Comparison of ENCODE assay signal across 8 cellular contexts in genomic region chr15:63466378-63467192, GRCh38. TPM values are rescaled to one million over a fixed set of nuclear protein-coding genes. Genes with fewer than 3 reads are reported as not detected.
A peak's percentile ranks its signal among the peaks of the same experiment; 100 is the strongest.
DNase-seq lines count a peak whose midpoint lies in the region; ATAC-seq, FAIRE-seq and TF ChIP-seq lines count a peak whose summit lies in the region.

No MANE protein-coding gene starts in this region.

- H3K4me3 Mint-ChIP-seq in T-helper 2 cell treated with Interferon-gamma antibody and Interleukin-4, amounts not matched to agents 5 μg/mL and 100 μg/mL, for 36 hours, result no peak overlapping the region
- no peak overlapping the region for H3K4me3 Mint-ChIP-seq in stimulated activated memory B cell treated with anti-CD40 and anti-IgM and Interleukin-4, amounts not matched to agents 10 μg/mL and 1 μg/mL and 100 μg/mL, for 72 hours

- TF ChIP-seq CTCF in D721Med (IDR thresholded peaks at IDR 0.05; ENCODE audit: insufficient read depth, missing control alignments) (peak; percentile 65), cardiac fibroblast (IDR thresholded peaks at IDR 0.05; ENCODE audit: low read depth, low read length) (peak; percentile 60), kidney epithelial cell (IDR thresholded peaks at IDR 0.05; ENCODE audit: insufficient read depth, low read length, poor library complexity, severe bottlenecking) (peak; percentile 65)

- H3K36me3 Mint-ChIP-seq in T-helper 2 cell treated with Interferon-gamma antibody and Interleukin-4, amounts not matched to agents 5 μg/mL and 100 μg/mL, for 36 hours (ENCODE audit: low read depth), result no peaks in the 10 kb centered on the region
- no peaks in the 10 kb centered on the region for H3K36me3 Mint-ChIP-seq in stimulated activated memory B cell treated with anti-CD40 and anti-IgM and Interleukin-4, amounts not matched to agents 10 μg/mL and 1 μg/mL and 100 μg/mL, for 72 hours

- H3K4me3 ChIP-seq in cardiac fibroblast (replicated peaks in 1 of 2; ENCODE audit: low read depth in 2 of 2, low read length in 2 of 2) (no peak overlapping the region), kidney epithelial cell (ENCODE audit: low read depth, low read length) (no peak overlapping the region)

- peak; percentile 58 for FAIRE-seq in D721Med (lab: Jason Lieb, UNC)

- H3K9me3 Mint-ChIP-seq in T-helper 2 cell treated with Interferon-gamma antibody and Interleukin-4, amounts not matched to agents 5 μg/mL and 100 μg/mL, for 36 hours, result no peaks in the 10 kb centered on the region
- H3K9me3 Mint-ChIP-seq in stimulated activated memory B cell treated with anti-CD40 and anti-IgM and Interleukin-4, amounts not matched to agents 10 μg/mL and 1 μg/mL and 100 μg/mL, for 72 hours, result no peaks in the 10 kb centered on the region

- H3K36me3 ChIP-seq in kidney epithelial cell (ENCODE audit: control insufficient read depth, insufficient read depth, low read length), result no peaks in the 10 kb centered on the region

- peak; percentile 68 for ATAC-seq in GM21529 (IDR thresholded peaks at IDR 0.05; ENCODE audit: unreplicated experiment)
- ATAC-seq in stimulated activated memory B cell treated with anti-CD40 and anti-IgM and Interleukin-4, amounts not matched to agents 10 μg/mL and 1 μg/mL and 100 μg/mL, for 72 hours, result peak; percentile 89
- ATAC-seq in HG03175 (IDR thresholded peaks at IDR 0.05; ENCODE audit: unreplicated experiment), result no peak

- peaks cover 10% of the 10 kb centered on the region for H3K4me1 Mint-ChIP-seq in T-helper 2 cell treated with Interferon-gamma antibody and Interleukin-4, amounts not matched to agents 5 μg/mL and 100 μg/mL, for 36 hours (ENCODE audit: low read depth)
- peaks cover 32% of the 10 kb centered on the region for H3K4me1 Mint-ChIP-seq in stimulated activated memory B cell treated with anti-CD40 and anti-IgM and Interleukin-4, amounts not matched to agents 10 μg/mL and 1 μg/mL and 100 μg/mL, for 72 hours

- H3K27me3 ChIP-seq in kidney epithelial cell (ENCODE audit: control insufficient read depth, insufficient read depth, low read length), result no peaks in the 10 kb centered on the region

- DNase-seq in D721Med (ENCODE audit: insufficient read length, low spot score) (peak; percentile 64), NCI-H146 treated with DMSO at 0.1 percent for 48 hours (lab: John Stamatoyannopoulos, UW; ENCODE audit: unreplicated experiment) (peak; percentile 90), cardiac fibroblast (ENCODE audit: low read depth in 2 of 2) (peak; percentile 76 to 81), kidney epithelial cell (ENCODE audit: low read depth) (no peak)
- DNase-seq in T-helper 2 cell treated with Interferon-gamma antibody and Interleukin-4, amounts not matched to agents 5 μg/mL and 100 μg/mL, for 36 hours (ENCODE audit: low spot score), result peak; percentile 51

- peaks cover 18% of the 10 kb centered on the region for H3K27me3 Mint-ChIP-seq in T-helper 2 cell treated with Interferon-gamma antibody and Interleukin-4, amounts not matched to agents 5 μg/mL and 100 μg/mL, for 36 hours (ENCODE audit: low read depth)
- H3K27me3 Mint-ChIP-seq in stimulated activated memory B cell treated with anti-CD40 and anti-IgM and Interleukin-4, amounts not matched to agents 10 μg/mL and 1 μg/mL and 100 μg/mL, for 72 hours, result no peaks in the 10 kb centered on the region

- H3K27ac Mint-ChIP-seq in T-helper 2 cell treated with Interferon-gamma antibody and Interleukin-4, amounts not matched to agents 5 μg/mL and 100 μg/mL, for 36 hours, result no peak overlapping the region
- peak overlapping the region; percentile 7 for H3K27ac Mint-ChIP-seq in stimulated activated memory B cell treated with anti-CD40 and anti-IgM and Interleukin-4, amounts not matched to agents 10 μg/mL and 1 μg/mL and 100 μg/mL, for 72 hours

RNA-seq across cellular contexts. Expression of gene USP3, which starts 37.8 kb away (rescaled TPM):
- 38.9 and 46.3 TPM in 2 replicates for total RNA-seq in kidney epithelial cell
